In the genomic region with DNA sequence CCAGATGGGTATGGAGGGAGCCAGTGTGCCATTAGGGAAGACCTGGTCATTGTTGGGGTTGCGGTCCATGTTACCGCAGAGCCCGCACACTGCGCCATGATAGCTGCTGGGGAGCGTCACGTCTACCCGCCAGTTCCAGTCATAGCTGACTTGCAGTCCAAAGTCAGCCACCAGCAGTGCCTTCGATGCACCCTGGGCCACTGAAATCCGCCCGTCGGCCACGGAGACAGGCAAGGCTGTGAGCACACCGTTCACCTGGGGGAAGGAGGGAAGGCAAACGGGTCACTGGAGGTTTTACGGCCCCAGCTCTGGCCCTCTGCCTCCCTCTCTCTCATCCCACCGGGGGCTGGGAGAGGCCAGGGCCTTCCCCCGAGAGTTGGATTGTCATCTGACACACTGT, we compare ENCODE assay signal across 8 cellular contexts. TPM values are rescaled to one million over a fixed set of nuclear protein-coding genes. Genes with fewer than 3 reads are reported as not detected.
DNase-seq lines count a peak whose midpoint lies in the region; ATAC-seq, FAIRE-seq and TF ChIP-seq lines count a peak whose summit lies in the region.
"Not testable (repeated sequence)": the region's sequence is repeated elsewhere in the genome, so short reads cannot be mapped to it uniquely, and the experiment has no call there.

No MANE protein-coding gene starts in this region.

- not testable (repeated sequence) for TF ChIP-seq EP300 in A549 (IDR thresholded peaks at IDR 0.05)

- not testable (repeated sequence) for H3K4me3 Mint-ChIP-seq in central memory CD8-positive, alpha-beta T cell; naive thymus-derived CD4-positive, alpha-beta T cell

- not testable (repeated sequence) for H3K36me3 ChIP-seq in Panc1 (ENCODE audit: control insufficient read depth, insufficient read depth, low read length); spleen; aorta (ENCODE audit: control insufficient read depth in 1 of 2, insufficient read depth in 2 of 2, low read length in 1 of 2)
- H3K36me3 ChIP-seq in naive thymus-derived CD4-positive, alpha-beta T cell (ENCODE audit: control insufficient read depth in 2 of 3, insufficient read depth in 3 of 3, low read length in 3 of 3), result peaks cover 0 to 19% (median 0%) of the 10 kb centered on the region in 3 experiments

- not testable (repeated sequence) for H3K36me3 Mint-ChIP-seq in central memory CD8-positive, alpha-beta T cell (ENCODE audit: insufficient read depth); naive thymus-derived CD4-positive, alpha-beta T cell

- not testable (repeated sequence) for DNase-seq in A549 (ENCODE audit: low read depth in 1 of 2, low spot score in 1 of 2); Panc1 (ENCODE audit: low read depth, low spot score); central memory CD8-positive, alpha-beta T cell (ENCODE audit: low spot score in 2 of 2); left colon; naive thymus-derived CD4-positive, alpha-beta T cell
- DNase-seq in spleen (peak; percentile 74), aorta (peak; percentile 63 to 82)

- H3K27me3 ChIP-seq in Panc1 (ENCODE audit: control insufficient read depth, insufficient read depth, low read length); naive thymus-derived CD4-positive, alpha-beta T cell (ENCODE audit: control insufficient read depth in 2 of 2, insufficient read depth in 2 of 2, low read length in 2 of 2); spleen (replicated peaks in 1 of 7); aorta (ENCODE audit: control insufficient read depth in 1 of 2, insufficient read depth in 2 of 2, low read length in 1 of 2): not testable (repeated sequence)

- peak overlapping the region; percentile 9 for H3K27ac Mint-ChIP-seq in central memory CD8-positive, alpha-beta T cell (ENCODE audit: low read depth)
- not testable (repeated sequence) for H3K27ac Mint-ChIP-seq in naive thymus-derived CD4-positive, alpha-beta T cell

- not testable (repeated sequence) for H3K4me3 ChIP-seq in A549; Panc1 (ENCODE audit: low read depth in 2 of 2, low read length in 2 of 2); naive thymus-derived CD4-positive, alpha-beta T cell (ENCODE audit: low read length); spleen; aorta (ENCODE audit: low read length in 2 of 2)

- not testable (repeated sequence) for FAIRE-seq in A549 (lab: Jason Lieb, UNC)

- in situ Hi-C loops in Panc1 (cut with HindIII; ENCODE audit: low pct_unique_long_range_greater_than_20kb, low sequenced_read_pairs), result not testable (repeated sequence)

- CTCF ChIA-PET in A549 (lab: Yijun Ruan, JAX) (interaction anchor here (1.2 to 2.5 kb wide), 4 partner anchors 14 to 262 kb away, joined by 3 to 40 read pairs (median 8); a partner anchor contains a TSS), Panc1 (lab: Charles Lee) (interaction anchor here (0.6 to 2.1 kb wide), 7 partner anchors 20 to 273 kb away, joined by 3 to 11 read pairs (median 4); a partner anchor contains a TSS)
- CTCF ChIA-PET in naive thymus-derived CD4-positive, alpha-beta T cell (lab: Charles Lee), result interaction anchor here (0.7 to 1.0 kb wide), 2 partner anchors 29 to 92 kb away, joined by 3 to 4 read pairs; no protein-coding TSS in a partner anchor

- H3K27me3 Mint-ChIP-seq in central memory CD8-positive, alpha-beta T cell; naive thymus-derived CD4-positive, alpha-beta T cell: not testable (repeated sequence)

- not testable (repeated sequence) for TF ChIP-seq RAD21 in A549 (conservative IDR thresholded peaks at IDR 0.05 in 1 of 2, IDR thresholded peaks at IDR 0.05 in 1 of 2)

- WGBS in A549 (ENCODE audit: missing lambda C conversion rate), result 89% methylated on average over 16 of the region's 17 CpGs
- 87 to 96% (median 90%) methylated on average over 14 to 17 of the region's 17 CpGs for WGBS in spleen, 5 donors
- WGBS in aorta, 2 donors, result 82 to 89% methylated on average over 13 to 15 of the region's 17 CpGs

- not testable (repeated sequence) for TF ChIP-seq POLR2A in A549 (IDR thresholded peaks at IDR 0.05; ENCODE audit: low read length); spleen (IDR thresholded peaks at IDR 0.05)

- ATAC-seq in A549 (peak; percentile 2 to 4; a peak in 3 of 6 replicates), Panc1 (peak; percentile 0), esophagus mucosa (peak; percentile 14), left colon (peak; percentile 5)
- ATAC-seq in central memory CD8-positive, alpha-beta T cell (replicated peaks; ENCODE audit: extremely low read depth, poor library complexity, severe bottlenecking); aorta (ENCODE audit: low FRiP score): not testable (repeated sequence)
- ATAC-seq in naive thymus-derived CD4-positive, alpha-beta T cell, result peak; percentile 3

- not testable (repeated sequence) for H3K9me3 ChIP-seq in A549; Panc1 (ENCODE audit: control insufficient read depth, insufficient read depth, low read depth, low read length); naive thymus-derived CD4-positive, alpha-beta T cell (ENCODE audit: control insufficient read depth in 2 of 3, low read length in 3 of 3); spleen; aorta (ENCODE audit: control insufficient read depth, low read length)

- not testable (repeated sequence) for H3K4me2 ChIP-seq in A549

- H3K4me1 ChIP-seq in A549; Panc1 (ENCODE audit: control insufficient read depth, insufficient read depth, low read length); naive thymus-derived CD4-positive, alpha-beta T cell (ENCODE audit: control insufficient read depth in 2 of 2, insufficient read depth in 2 of 2, low read length in 2 of 2); spleen; aorta (ENCODE audit: control insufficient read depth in 1 of 2, insufficient read depth in 2 of 2, low read length in 2 of 2): not testable (repeated sequence)

- TF ChIP-seq CTCF in A549 (IDR thresholded peaks at IDR 0.05); Panc1 (IDR thresholded peaks at IDR 0.05); spleen (IDR thresholded peaks at IDR 0.05 in 8 of 11, conservative IDR thresholded peaks at IDR 0.05 in 3 of 11): not testable (repeated sequence)

- not testable (repeated sequence) for BruUV-seq in Panc1 (replicated peaks; lab: Mats Ljungman, UMichigan)

- intact Hi-C loops in Panc1 (cut with micrococcal nuclease; ENCODE audit: unreplicated experiment); left colon (cut with DNase I, micrococcal nuclease); naive thymus-derived CD4-positive, alpha-beta T cell (cut with micrococcal nuclease); spleen (cut with DNase I; ENCODE audit: low total_unique reads): not testable (repeated sequence)
- intact Hi-C loops in aorta (cut with DNase I), result loop anchor here in 1 of 2 donors (2.0 kb wide), 1 partner anchor 15 kb away; no protein-coding TSS in a partner anchor

- POLR2A ChIA-PET in A549 (lab: Yijun Ruan, JAX); naive thymus-derived CD4-positive, alpha-beta T cell (lab: Charles Lee): not testable (repeated sequence)
- POLR2A ChIA-PET in Panc1 (lab: Charles Lee), result interaction anchor here (0.5 to 1.4 kb wide), 5 partner anchors 14 to 124 kb away, joined by 4 to 14 read pairs (median 9); a partner anchor contains a TSS

- H3K4me1 Mint-ChIP-seq in central memory CD8-positive, alpha-beta T cell; naive thymus-derived CD4-positive, alpha-beta T cell: not testable (repeated sequence)

- H3K9me3 Mint-ChIP-seq in central memory CD8-positive, alpha-beta T cell; naive thymus-derived CD4-positive, alpha-beta T cell: not testable (repeated sequence)

- H3K27ac ChIP-seq in A549; Panc1 (ENCODE audit: low read length); naive thymus-derived CD4-positive, alpha-beta T cell (ENCODE audit: low read depth, low read length); spleen; aorta (ENCODE audit: low read depth in 1 of 2, low read length in 2 of 2): not testable (repeated sequence)

RNA-seq across cellular contexts. Expression of a gene that starts 31.8 kb away (rescaled TPM):
- polyA plus RNA-seq in A549 (2011; rRNA removed) (716 and 970 TPM in 2 replicates), A549 (2017; fragmentation: RNase III; extraction: RNeasy Plus Mini Kit Qiagen cat#74134 plus additional on column Dnase treatment) (1,011 to 1,141 TPM (median 1,077 TPM) in 3 replicates), spleen (100 to 1,000 TPM; 298 to 403 (median 348) TPM), aorta (100 to 1,000 TPM; 158 to 232 TPM)
- polyA plus RNA-seq in A549 (2012; cell fraction: cytosol; rRNA removed), result 1,482 and 1,602 TPM in 2 replicates
- polyA plus RNA-seq in A549 (2012; cell fraction: nucleus; rRNA removed), result 1,051 and 1,057 TPM in 2 replicates
- polyA minus RNA-seq in A549 (2011; rRNA and poly(A)+ RNA removed), result 1,036 and 1,137 TPM in 2 replicates
- total RNA-seq in Panc1 (2021; ENCODE audit: unreplicated experiment) (4,927 TPM), esophagus mucosa (294 TPM), left colon (100 to 1,000 TPM; 128 to 166 TPM), spleen (100 to 1,000 TPM; 126 to 212 (median 174) TPM), aorta (100 to 1,000 TPM; 121 to 150 TPM)
- polyA plus RNA-seq in Panc1 (2012; ENCODE audit: insufficient read length), result 6,160 TPM
- total RNA-seq in naive thymus-derived CD4-positive, alpha-beta T cell, result 100 to 1,000 TPM; 237 to 387 (median 369) TPM
- polyA plus RNA-seq in naive thymus-derived CD4-positive, alpha-beta T cell, result 100 to 1,000 TPM; 222 to 241 TPM

RNA-seq across cellular contexts. Expression of a gene that starts 44.0 kb away (rescaled TPM):
- polyA plus RNA-seq in A549 (2011; rRNA removed) (13.8 and 17.3 TPM in 2 replicates), A549 (2017; fragmentation: RNase III; extraction: RNeasy Plus Mini Kit Qiagen cat#74134 plus additional on column Dnase treatment) (12.9 to 21.2 TPM (median 18.6 TPM) in 3 replicates), spleen (10 to 100 TPM; 11.2 to 19.8 (median 13.6) TPM), aorta (10 to 100 TPM in 1 of 2 donors, 1 to 10 TPM in 1; 4.3 to 17.5 TPM)
- 10.5 and 14.7 TPM in 2 replicates for polyA plus RNA-seq in A549 (2012; cell fraction: cytosol; rRNA removed)
- polyA plus RNA-seq in A549 (2012; cell fraction: nucleus; rRNA removed), result 43.9 and 45.3 TPM in 2 replicates
- 37.2 and 47.0 TPM in 2 replicates for polyA minus RNA-seq in A549 (2011; rRNA and poly(A)+ RNA removed)
- total RNA-seq in Panc1 (2021; ENCODE audit: unreplicated experiment) (322 TPM), esophagus mucosa (10.1 TPM), left colon (10 to 100 TPM in 1 of 2 donors, 1 to 10 TPM in 1; 7.6 to 16.3 TPM), spleen (10 to 100 TPM; 15.1 to 32.7 (median 18.8) TPM), aorta (10 to 100 TPM in 1 of 2 donors, 1 to 10 TPM in 1; 8.4 to 12.9 TPM)
- polyA plus RNA-seq in Panc1 (2012; ENCODE audit: insufficient read length), result 462 TPM
- total RNA-seq in naive thymus-derived CD4-positive, alpha-beta T cell, result 10 to 100 TPM; 12.3 to 38.9 (median 23.5) TPM
- 1 to 10 TPM; 3.0 to 8.4 TPM for polyA plus RNA-seq in naive thymus-derived CD4-positive, alpha-beta T cell

RNA-seq across cellular contexts. Expression of a gene that starts 56.5 kb away (rescaled TPM):
- polyA plus RNA-seq in A549 (2011; rRNA removed), result 1.4 and 2.8 TPM in 2 replicates
- 0.66 and 0.70 TPM in 2 replicates for polyA plus RNA-seq in A549 (2012; cell fraction: cytosol; rRNA removed)
- polyA plus RNA-seq in A549 (2012; cell fraction: nucleus; rRNA removed), result 3.4 and 4.9 TPM in 2 replicates
- polyA plus RNA-seq in A549 (2017; fragmentation: RNase III; extraction: RNeasy Plus Mini Kit Qiagen cat#74134 plus additional on column Dnase treatment), result 0.61 to 0.74 TPM (median 0.62 TPM) in 3 replicates
- polyA minus RNA-seq in A549 (2011; rRNA and poly(A)+ RNA removed), result 12.8 and 17.6 TPM in 2 replicates
- 6.4 TPM for total RNA-seq in Panc1 (2021; ENCODE audit: unreplicated experiment)
- polyA plus RNA-seq in Panc1 (2012; ENCODE audit: insufficient read length), result 6.9 TPM
- 25.7 TPM for total RNA-seq in esophagus mucosa
- 1,000 to 10,000 TPM; 6,411 to 6,996 TPM for total RNA-seq in left colon
- total RNA-seq in naive thymus-derived CD4-positive, alpha-beta T cell, result 100 to 1,000 TPM in 2 of 5 experiments, 10 to 100 TPM in 3; 14.9 to 118 (median 28.1) TPM
- 1 to 10 TPM in 1 of 2 donors, under 1 TPM in 1; 0.57 to 1.6 TPM for polyA plus RNA-seq in naive thymus-derived CD4-positive, alpha-beta T cell
- 10 to 100 TPM in 3 of 7 donors, 1 to 10 TPM in 4; 4.3 to 18.9 (median 9.0) TPM for total RNA-seq in spleen
- 1 to 10 TPM in 2 of 3 donors, under 1 TPM in 1; 0.91 to 1.8 (median 1.2) TPM for polyA plus RNA-seq in spleen
- total RNA-seq in aorta, result 100 to 1,000 TPM in 1 of 2 donors, 10 to 100 TPM in 1; 71.2 to 790 TPM
- 10 to 100 TPM in 1 of 2 donors, 1 to 10 TPM in 1; 1.4 to 16.5 TPM for polyA plus RNA-seq in aorta

Comparison
In these comparisons a context has a peak if more than half of its experiments do, and no peak if none do; other contexts are left out.
1. RNA of a gene that starts 31.8 kb away (total RNA-seq): 4,927 TPM in Panc1 (single experiment); 237 to 387 TPM in naive thymus-derived CD4-positive, alpha-beta T cell, 294 TPM in esophagus mucosa (single experiment), 126 to 212 TPM in spleen, 128 to 166 TPM in left colon and 121 to 150 TPM in aorta; every median in the first group is over 10 times any median in the second.
2. RNA of a gene that starts 56.5 kb away (total RNA-seq): 6,411 to 6,996 TPM in left colon; 71.2 to 790 TPM in aorta, 14.9 to 118 TPM in naive thymus-derived CD4-positive, alpha-beta T cell, 25.7 TPM in esophagus mucosa (single experiment), 4.3 to 18.9 TPM in spleen and 6.4 TPM in Panc1 (single experiment); every median in the first group is over 4 times any median in the second.